8 cellular contexts compared by ENCODE assay signal in genomic region chr12:110613771-110614684, GRCh38. TPM values are rescaled to one million over a fixed set of nuclear protein-coding genes. Genes with fewer than 3 reads are reported as not detected.
DNase-seq lines count a peak whose midpoint lies in the region; TF ChIP-seq lines count a peak whose summit lies in the region.

TCTN1 (plus strand) TSS chr12:110614129; CDS start chr12:110614183, 54 bp downstream.

- peak within 1 kb of the TSS; percentile 77 for H3K27ac ChIP-seq in effector memory CD4-positive, alpha-beta T cell (ENCODE audit: insufficient read depth, low read length, poor library complexity, severe bottlenecking)

- H3K36me3 ChIP-seq in effector memory CD4-positive, alpha-beta T cell (ENCODE audit: control insufficient read depth, insufficient read depth, low read length) = no peaks in the 10 kb centered on the region

- H3K4me1 ChIP-seq in effector memory CD4-positive, alpha-beta T cell (ENCODE audit: control insufficient read depth, insufficient read depth, low read length, poor library complexity, severe bottlenecking) = no peaks in the 10 kb centered on the region

- H3K27me3 ChIP-seq in effector memory CD4-positive, alpha-beta T cell (replicated peaks; ENCODE audit: control insufficient read depth, insufficient read depth, low read length, poor library complexity, severe bottlenecking) = no peaks in the 10 kb centered on the region

- DNase-seq in COLO668 (lab: John Stamatoyannopoulos, UW; ENCODE audit: unreplicated experiment) = peak; percentile 98
- DNase-seq in GM20000 (ENCODE audit: low spot score) = peak; percentile 92
- DNase-seq in HT-29 (ENCODE audit: low spot score) = peak; percentile 93
- DNase-seq in NK-92 treated with Interleukin-12 subunit alpha and Interleukin-12 subunit beta, amount 100 ng/mL, for 24 hours (lab: John Stamatoyannopoulos, UW) = peak; percentile 93
- DNase-seq in activated CD8-positive, alpha-beta memory T cell treated with anti-CD3 and anti-CD28 coated beads for 4 hours (ENCODE audit: low read depth in 2 of 2) = peak; percentile 90 to 91
- DNase-seq in effector memory CD4-positive, alpha-beta T cell = peak; percentile 86 to 93 (median 91)
- DNase-seq in lung microvascular endothelial cell (ENCODE audit: low read depth in 2 of 2) = peak; percentile 94 to 96
- DNase-seq in stimulated activated CD4-positive, alpha-beta T cell treated with anti-CD3 and anti-CD28 coated beads, TNF-alpha, amount 100 ng/mL, for 4 hours (ENCODE audit: low read depth in 3 of 3) = peak; percentile 93 to 95 (median 94)

- TF ChIP-seq CTCF in GM20000 (IDR thresholded peaks at IDR 0.05; ENCODE audit: extremely low read depth, missing control alignments) = no peak

- no peaks in the 10 kb centered on the region for H3K9me3 ChIP-seq in effector memory CD4-positive, alpha-beta T cell (ENCODE audit: control insufficient read depth, low read length)

- peak within 1 kb of the TSS; percentile 63 for H3K4me3 ChIP-seq in effector memory CD4-positive, alpha-beta T cell (ENCODE audit: insufficient read depth, low read depth, low read length, poor library complexity, severe bottlenecking)

RNA-seq across cellular contexts. Expression of gene TCTN1, which starts in this region (rescaled TPM):
- total RNA-seq in HT-29 (2014; rRNA removed; shearing (Covaris generic)) = 3.0 and 5.3 TPM in 2 replicates
- 7.0 and 9.7 TPM in 2 replicates for total RNA-seq in lung microvascular endothelial cell

Comparison
In these comparisons a context has a peak if more than half of its experiments do, and no peak if none do; other contexts are left out.
1. Peak in every context shown above with its lines: DNase-seq, H3K4me3 ChIP-seq and H3K27ac ChIP-seq.